ENCODE assay signal across 19 cellular contexts in genomic region chr2:195706161-195706900, GRCh38. TPM values are rescaled to one million over a fixed set of nuclear protein-coding genes. Genes with fewer than 3 reads are reported as not detected.
DNase-seq lines count a peak whose midpoint lies in the region; ATAC-seq and TF ChIP-seq lines count a peak whose summit lies in the region.
"Had no signal": no experiment of that assay in that cellular context is flagged by ENCODE, and none has a peak within 500 bp of the region (broad histone marks: within the 10 kb centered on the region; RNA-seq: fewer than 3 reads in every experiment).

No MANE protein-coding gene starts in this region.

- H3K4me1 Mint-ChIP-seq in nephron, result no peaks in the 10 kb centered on the region

- H3K4me1 ChIP-seq in thyroid gland, result no peaks in the 10 kb centered on the region
- H3K4me1 ChIP-seq: ascending aorta, upper lobe of left lung had no signal

- no peak for TF ChIP-seq POLR2A in thyroid gland (IDR thresholded peaks at IDR 0.05)

- H3K9me3 Mint-ChIP-seq in nephron, result peaks cover 10% of the 10 kb centered on the region

- peaks cover 57% of the 10 kb centered on the region for H3K36me3 Mint-ChIP-seq in nephron (ENCODE audit: low read depth)

- TF ChIP-seq CTCF in AG10803 (conservative IDR thresholded peaks at IDR 0.05; ENCODE audit: low read length) (no peak), fibroblast of pulmonary artery (IDR thresholded peaks at IDR 0.05; ENCODE audit: low read length, missing control alignments) (no peak), nephron (IDR thresholded peaks at IDR 0.05; ENCODE audit: unreplicated experiment in 3 of 3) (no peak), thyroid gland (IDR thresholded peaks at IDR 0.05) (no peak)

- peak overlapping the region in 2 of 3 experiments; percentile 53 to 62 for H3K27ac Mint-ChIP-seq in nephron

- H3K27ac ChIP-seq in thyroid gland, result no peak overlapping the region
- H3K27ac ChIP-seq: ascending aorta, esophagus muscularis mucosa, neutrophil, skin epidermis, upper lobe of left lung had no signal

- no peak overlapping the region for H3K4me3 ChIP-seq in AG10803 (ENCODE audit: low read length)
- H3K4me3 ChIP-seq in fibroblast of pulmonary artery (replicated peaks; ENCODE audit: low read depth, low read length), result no peak overlapping the region
- no peak overlapping the region for H3K4me3 ChIP-seq in thyroid gland (replicated peaks in 1 of 3)
- H3K4me3 ChIP-seq: ascending aorta, esophagus muscularis mucosa, skin epidermis, upper lobe of left lung had no signal

- no peak for ATAC-seq in GM21390 (IDR thresholded peaks at IDR 0.05; ENCODE audit: unreplicated experiment)
- no peak for ATAC-seq in HG02798 (IDR thresholded peaks at IDR 0.05; ENCODE audit: poor library complexity, unreplicated experiment)

- no peak overlapping the region for H3K4me3 Mint-ChIP-seq in nephron

- intact Hi-C loops in thyroid gland (cut with DNase I), result no loop called here

- H3K27me3 ChIP-seq in thyroid gland, result no peaks in the 10 kb centered on the region
- H3K27me3 ChIP-seq: ascending aorta, esophagus muscularis mucosa, neutrophil, upper lobe of left lung had no signal

- WGBS in thyroid gland, 2 donors, result 93% methylated on average over 5 of the region's 5 CpGs

- peaks cover 0 to 6% of the 10 kb centered on the region in 2 donors for H3K36me3 ChIP-seq in thyroid gland
- H3K36me3 ChIP-seq: neutrophil had no signal

- H3K27me3 Mint-ChIP-seq in nephron (ENCODE audit: low read depth), result no peaks in the 10 kb centered on the region

- no peaks in the 10 kb centered on the region for H3K9me3 ChIP-seq in thyroid gland
- H3K9me3 ChIP-seq: ascending aorta, esophagus muscularis mucosa, neutrophil, upper lobe of left lung had no signal

- DNase-seq in AG10803 (ENCODE audit: low read depth) (peak; percentile 55), NCI-H226 (peak; percentile 68), fibroblast of pulmonary artery (ENCODE audit: low read depth) (peak; percentile 59), HUDEP-2 (lab: John Stamatoyannopoulos, UW; ENCODE audit: unreplicated experiment in 76 of 76) (no peak), thyroid gland (no peak)
- DNase-seq: activated effector memory CD4-positive, alpha-beta T cell treated with anti-CD3 and anti-CD28 coated beads, Interleukin-2, amount 50 U/mL, for 16 hours; COR-L47; GDM1; KG1; NCI-H1092 treated with DMSO at 0.1 percent for 48 hours; RPMI8226; upper lobe of left lung had no signal

RNA-seq across cellular contexts. Expression of gene SLC39A10, which starts 49.3 kb away (rescaled TPM):
- 100 to 1,000 TPM in 2 of 4 donors, 10 to 100 TPM in 2; 74.4 to 119 (median 93.5) TPM for total RNA-seq in thyroid gland

Comparison
In these comparisons a context has a peak if more than half of its experiments do, and no peak if none do; other contexts are left out.
1. DNase-seq: peak in AG10803 (single experiment), NCI-H226 (single experiment) and fibroblast of pulmonary artery (single experiment); none in HUDEP-2 (0 of 76) and thyroid gland (0 of 2).